Comparison of ENCODE assay signal across 8 cellular contexts in the genomic region with DNA sequence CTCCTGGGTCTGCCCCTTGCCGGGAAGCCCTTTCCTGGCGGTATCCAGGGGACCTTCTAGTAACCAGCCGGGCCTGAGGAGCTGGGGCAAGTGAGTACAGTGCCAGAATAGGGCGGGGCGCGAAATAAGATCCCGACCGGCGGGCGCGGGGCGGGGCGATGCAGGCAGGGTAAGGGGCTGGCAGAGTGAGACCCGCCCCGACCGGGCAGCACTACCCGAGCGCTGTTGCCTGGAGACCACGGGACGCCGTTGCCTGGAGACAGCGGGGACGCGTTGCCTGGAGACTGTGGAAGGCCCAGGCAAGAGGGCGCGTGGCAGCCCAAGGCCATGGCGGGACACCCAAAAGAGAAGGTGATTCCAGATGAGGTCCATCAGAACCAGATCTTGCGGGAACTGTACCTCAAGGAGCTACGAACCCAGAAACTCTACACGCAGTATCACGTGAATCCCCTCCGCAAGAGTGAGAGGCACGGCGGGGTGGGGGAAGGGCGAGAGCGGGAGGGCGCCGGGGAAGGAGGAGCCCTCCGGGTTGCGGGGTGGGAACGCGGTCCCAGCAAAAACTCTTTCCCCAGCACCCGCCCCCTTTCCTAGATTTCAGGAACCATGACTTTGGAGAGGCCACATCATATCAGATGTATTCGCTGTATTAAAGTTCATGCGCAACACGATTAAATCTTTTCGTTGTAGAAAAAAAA. TPM values are rescaled to one million over a fixed set of nuclear protein-coding genes. Genes with fewer than 3 reads are reported as not detected.
DNase-seq lines count a peak whose midpoint lies in the region; ATAC-seq and TF ChIP-seq lines count a peak whose summit lies in the region.

No MANE protein-coding gene starts in this region.

- H3K9me3 Mint-ChIP-seq in activated naive CD8-positive, alpha-beta T cell treated with anti-CD3 and anti-CD28 coated beads for 36 hours, result no peaks in the 10 kb centered on the region

- no peak for TF ChIP-seq CTCF in upper lobe of right lung (IDR thresholded peaks at IDR 0.05)

- no peak overlapping the region for H3K27ac ChIP-seq in upper lobe of right lung

- intact Hi-C loops in Right ventricle myocardium inferior (cut with DNase I) (no loop called here), upper lobe of right lung (cut with DNase I) (no loop called here)

- H3K27me3 ChIP-seq in upper lobe of right lung, result peaks cover 34% of the 10 kb centered on the region

- H3K27me3 Mint-ChIP-seq in activated naive CD8-positive, alpha-beta T cell treated with anti-CD3 and anti-CD28 coated beads for 36 hours, result peaks cover 74% of the 10 kb centered on the region

- no peaks in the 10 kb centered on the region for H3K36me3 Mint-ChIP-seq in activated naive CD8-positive, alpha-beta T cell treated with anti-CD3 and anti-CD28 coated beads for 36 hours

- H3K4me1 Mint-ChIP-seq in activated naive CD8-positive, alpha-beta T cell treated with anti-CD3 and anti-CD28 coated beads for 36 hours, result no peaks in the 10 kb centered on the region

- H3K4me3 ChIP-seq in upper lobe of right lung, result peak overlapping the region; percentile 30

- no peaks in the 10 kb centered on the region for H3K36me3 ChIP-seq in upper lobe of right lung

- DNase-seq in stimulated activated naive CD4-positive, alpha-beta T cell (lab: John Stamatoyannopoulos, UW), result peak in 5 of 6 experiments; percentile 2 to 16 (median 5)
- DNase-seq in stimulated activated naive CD4-positive, alpha-beta T cell treated with Interleukin-2 at 50 U/mL for 16 hours (lab: John Stamatoyannopoulos, UW), result no peak
- peak; percentile 100 for DNase-seq in NCI-H748 (lab: John Stamatoyannopoulos, UW; ENCODE audit: unreplicated experiment)
- peak; percentile 53 for DNase-seq in activated naive CD8-positive, alpha-beta T cell treated with anti-CD3 and anti-CD28 coated beads for 36 hours
- DNase-seq in Right ventricle myocardium inferior (ENCODE audit: missing footprints), result peak; percentile 86
- DNase-seq in nucleus accumbens (lab: John Stamatoyannopoulos, UW), result peak in 51 of 56 donors; percentile 6 to 89 (median 45)
- DNase-seq in upper lobe of right lung, result peak; percentile 89

- H3K9me3 ChIP-seq in upper lobe of right lung, result no peaks in the 10 kb centered on the region

- ATAC-seq in Right ventricle myocardium inferior, result peak; percentile 86
- ATAC-seq in upper lobe of right lung, result peak; percentile 93
- ATAC-seq in HG02938 (IDR thresholded peaks at IDR 0.05; ENCODE audit: unreplicated experiment), result no peak

- no peak overlapping the region for H3K27ac Mint-ChIP-seq in activated naive CD8-positive, alpha-beta T cell treated with anti-CD3 and anti-CD28 coated beads for 36 hours

- H3K4me1 ChIP-seq in upper lobe of right lung, result peaks cover 10% of the 10 kb centered on the region

- H3K4me3 Mint-ChIP-seq in activated naive CD8-positive, alpha-beta T cell treated with anti-CD3 and anti-CD28 coated beads for 36 hours, result peak overlapping the region; percentile 5

RNA-seq across cellular contexts. Expression of a gene that starts 24.3 kb away (rescaled TPM):
- total RNA-seq in activated naive CD8-positive, alpha-beta T cell treated with anti-CD3 and anti-CD28 coated beads for 36 hours, result 100 to 1,000 TPM; 164 to 167 TPM
- total RNA-seq in Right ventricle myocardium inferior, result 26.8 TPM
- 28.1 TPM for total RNA-seq in upper lobe of right lung

RNA-seq across cellular contexts. Expression of a gene that starts 24.4 kb away (rescaled TPM):
- under 1 TPM; 0.32 to 0.35 TPM for total RNA-seq in activated naive CD8-positive, alpha-beta T cell treated with anti-CD3 and anti-CD28 coated beads for 36 hours
- total RNA-seq in Right ventricle myocardium inferior (not detected), upper lobe of right lung (0.17 TPM)
